In genomic region chr6:26312501-26313390, GRCh38 we compare ENCODE assay signal across 1 cellular context.
TF ChIP-seq lines count a peak whose summit lies in the region.

No MANE protein-coding gene starts in this region.

TF ChIP-seq in K562, 482 proteins besides CTCF, POLR2A, EP300 and RAD21 (continued from another document and continues in another):
- TF ChIP-seq TFAP4 (CRISPR knock-in tag; IDR thresholded peaks at IDR 0.05; ENCODE audit: borderline replicate concordance) (peak; percentile 81), PHB2 (IDR thresholded peaks at IDR 0.05; ENCODE audit: low read depth) (no peak), ETV5 (CRISPR knock-in tag; IDR thresholded peaks at IDR 0.05; ENCODE audit: low read depth) (peak; percentile 69), ZNF263 (CRISPR knock-in tag; IDR thresholded peaks at IDR 0.05; ENCODE audit: borderline replicate concordance) (peak; percentile 13; the same call in 1 of the 2 replicates), ZNF384 (IDR thresholded peaks at IDR 0.05; ENCODE audit: low read depth, low read length) (peak; percentile 53), NR2F6 (CRISPR knock-in tag; IDR thresholded peaks at IDR 0.05) (0 out of 2 replicates have a peak, but pooled peaks have one; percentile 27), PBX2 (CRISPR knock-in tag; IDR thresholded peaks at IDR 0.05; ENCODE audit: low read depth) (no peak), PBX2 (tag; conservative IDR thresholded peaks at IDR 0.05; ENCODE audit: low read depth) (peak; percentile 34), E2F1 (CRISPR knock-in tag; IDR thresholded peaks at IDR 0.05) (peak; percentile 80; the same call in 1 of the 2 replicates), ADNP (tag; IDR thresholded peaks at IDR 0.05) (no peak), CREB3L1 (IDR thresholded peaks at IDR 0.05; ENCODE audit: borderline replicate concordance, low read depth) (no peak; the same call in 1 of the 2 replicates), THRAP3 (IDR thresholded peaks at IDR 0.05; ENCODE audit: borderline replicate concordance) (peak; percentile 71; the same call in 1 of the 2 replicates), HMBOX1 (IDR thresholded peaks at IDR 0.05) (peak; percentile 66; the same call in 1 of the 2 replicates), MAX (CRISPR knock-in tag; IDR thresholded peaks at IDR 0.05) (peak; percentile 46), ZNF407 (IDR thresholded peaks at IDR 0.05; ENCODE audit: low read depth) (peak; percentile 76), CREB1 (IDR thresholded peaks at IDR 0.05) (peak; percentile 33), CREB1 (CRISPR knock-in tag; IDR thresholded peaks at IDR 0.05) (peak; percentile 54), PRDM10 (IDR thresholded peaks at IDR 0.05; ENCODE audit: partially characterized antibody) (peak; percentile 40), MYNN (IDR thresholded peaks at IDR 0.05) (0 out of 2 replicates have a peak, but pooled peaks have one; percentile 25), MYNN (CRISPR knock-in tag; IDR thresholded peaks at IDR 0.05) (no peak), DDX20 (tag; IDR thresholded peaks at IDR 0.05; ENCODE audit: low read depth) (no peak), ARID1B (IDR thresholded peaks at IDR 0.05) (0 out of 2 replicates have a peak, but pooled peaks have one; percentile 25), TAF15 (IDR thresholded peaks at IDR 0.05; ENCODE audit: low read depth, low read length) (no peak), SRSF9 (IDR thresholded peaks at IDR 0.05; ENCODE audit: borderline replicate concordance, low read depth, low read length) (no peak), SAFB (IDR thresholded peaks at IDR 0.05; ENCODE audit: borderline replicate concordance, low read depth, low read length) (no peak), ZNF449 (CRISPR knock-in tag; IDR thresholded peaks at IDR 0.05) (no peak), HLTF (IDR thresholded peaks at IDR 0.05) (0 out of 2 replicates have a peak, but pooled peaks have one; percentile 51), YBX1 (IDR thresholded peaks at IDR 0.05) (no peak), VEZF1 (CRISPR knock-in tag; IDR thresholded peaks at IDR 0.05) (peak; percentile 30; the same call in 1 of the 2 replicates), ZNF586 (CRISPR knock-in tag; conservative IDR thresholded peaks at IDR 0.05) (no peak)
